16 cellular contexts compared by ENCODE assay signal in the genomic region with DNA sequence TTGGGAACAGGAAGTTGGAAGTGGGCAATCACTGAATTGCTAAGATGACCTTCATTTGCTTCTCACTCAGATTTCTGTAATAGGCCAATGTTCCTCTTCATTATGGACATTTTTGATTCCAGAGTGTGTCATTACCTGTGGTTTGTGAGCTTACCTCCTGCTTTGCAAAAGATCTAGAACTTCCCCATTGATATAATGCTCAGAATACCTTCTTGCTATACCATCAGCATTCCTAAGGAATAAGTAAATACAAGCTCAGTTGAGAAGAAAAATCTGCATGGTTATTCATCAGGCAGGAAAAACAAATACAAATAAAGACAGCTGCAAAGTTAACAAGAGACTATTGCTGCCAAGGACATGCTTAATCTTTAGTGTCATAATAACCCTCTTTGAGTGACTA. TPM values are rescaled to one million over a fixed set of nuclear protein-coding genes. Genes with fewer than 3 reads are reported as not detected.
DNase-seq lines count a peak whose midpoint lies in the region; ATAC-seq and TF ChIP-seq lines count a peak whose summit lies in the region.
"Had no signal": no experiment of that assay in that cellular context is flagged by ENCODE, and none has a peak within 500 bp of the region (broad histone marks: within the 10 kb centered on the region; RNA-seq: fewer than 3 reads in every experiment).

No MANE protein-coding gene starts in this region.

- H3K27me3 Mint-ChIP-seq in activated CD4-positive, alpha-beta T cell treated with anti-CD3 and anti-CD28 coated beads for 36 hours = no peaks in the 10 kb centered on the region
- peaks cover 5% of the 10 kb centered on the region for H3K27me3 Mint-ChIP-seq in nephron progenitor cell (ENCODE audit: low read depth, poor library complexity)

- CTCF ChIA-PET in activated CD4-positive, alpha-beta T cell treated with anti-CD3 and anti-CD28 coated beads for 36 hours (lab: Charles Lee) = interaction anchor here (0.8 to 1.2 kb wide), 2 partner anchors 38 to 123 kb away, joined by 3 read pairs; no protein-coding TSS in a partner anchor

- TF ChIP-seq CTCF in nephron progenitor cell (IDR thresholded peaks at IDR 0.05) = no peak

- H3K9me3 Mint-ChIP-seq in activated CD4-positive, alpha-beta T cell treated with anti-CD3 and anti-CD28 coated beads for 36 hours (ENCODE audit: low read depth) = no peaks in the 10 kb centered on the region
- H3K9me3 Mint-ChIP-seq in nephron progenitor cell = no peaks in the 10 kb centered on the region

- POLR2A ChIA-PET in activated CD4-positive, alpha-beta T cell treated with anti-CD3 and anti-CD28 coated beads for 36 hours (lab: Charles Lee) = no interaction called here

- H3K4me1 ChIP-seq in adipocyte (ENCODE audit: control insufficient read depth, insufficient read depth, low read length) = peaks cover 19% of the 10 kb centered on the region

- peaks cover 2% of the 10 kb centered on the region for H3K36me3 Mint-ChIP-seq in activated CD4-positive, alpha-beta T cell treated with anti-CD3 and anti-CD28 coated beads for 36 hours (ENCODE audit: low read depth)
- H3K36me3 Mint-ChIP-seq in nephron progenitor cell (ENCODE audit: low read depth) = no peaks in the 10 kb centered on the region

- H3K9me3 ChIP-seq in adipocyte (ENCODE audit: control insufficient read depth, low read length) = no peaks in the 10 kb centered on the region
- H3K9me3 ChIP-seq: A549, right atrium auricular region, testis had no signal

- intact Hi-C loops in activated CD4-positive, alpha-beta T cell treated with anti-CD3 and anti-CD28 coated beads for 36 hours (cut with DNase I, micrococcal nuclease) = loop anchor here (5.0 to 10.0 kb wide), 4 partner anchors 124 to 1399 kb away; a partner anchor contains a TSS
- intact Hi-C loops in Right ventricle myocardium inferior (cut with DNase I) = no loop called here

- no peaks in the 10 kb centered on the region for H3K27me3 ChIP-seq in adipocyte (replicated peaks; ENCODE audit: control insufficient read depth, insufficient read depth, low read length)
- H3K27me3 ChIP-seq: brain microvascular endothelial cell, right atrium auricular region, testis had no signal

- no peak for ATAC-seq in activated CD4-positive, alpha-beta T cell treated with anti-CD3 and anti-CD28 coated beads for 36 hours
- ATAC-seq in Right ventricle myocardium inferior = no peak
- no peak for ATAC-seq in HG02763 (IDR thresholded peaks at IDR 0.05; ENCODE audit: unreplicated experiment)
- ATAC-seq: A549 had no signal

- DNase-seq in activated CD4-positive, alpha-beta T cell treated with anti-CD3 and anti-CD28 coated beads for 36 hours = no peak
- DNase-seq in activated CD4-positive, alpha-beta T cell treated with anti-CD3 and anti-CD28 coated beads for 48 hours = no peak
- DNase-seq in HCEC 1CT (peak; percentile 7), adipocyte (ENCODE audit: low read depth) (peak; percentile 9), nephron progenitor cell (no peak), Right ventricle myocardium inferior (ENCODE audit: missing footprints) (no peak), mesenteric fat pad (ENCODE audit: low spot score) (no peak)
- DNase-seq: brain microvascular endothelial cell, hypothalamus, NCI-H1436 treated with DMSO at 0.1 percent for 48 hours, NCI-H345, testis, WERI-Rb-1 had no signal

- peaks cover 28% of the 10 kb centered on the region for H3K4me1 Mint-ChIP-seq in activated CD4-positive, alpha-beta T cell treated with anti-CD3 and anti-CD28 coated beads for 36 hours
- peaks cover 32% of the 10 kb centered on the region for H3K4me1 Mint-ChIP-seq in nephron progenitor cell

- peaks cover 4% of the 10 kb centered on the region for H3K36me3 ChIP-seq in adipocyte (ENCODE audit: control insufficient read depth, insufficient read depth, low read length, severe bottlenecking)
- H3K36me3 ChIP-seq: brain microvascular endothelial cell, right atrium auricular region, WERI-Rb-1 had no signal

- H3K4me3 Mint-ChIP-seq in activated CD4-positive, alpha-beta T cell treated with anti-CD3 and anti-CD28 coated beads for 36 hours = peak overlapping the region; percentile 96
- H3K4me3 Mint-ChIP-seq in nephron progenitor cell = peak overlapping the region; percentile 93

- no peak overlapping the region for H3K9ac ChIP-seq in adipocyte (ENCODE audit: low read length)

- H3K27ac Mint-ChIP-seq in activated CD4-positive, alpha-beta T cell treated with anti-CD3 and anti-CD28 coated beads for 36 hours = no peak overlapping the region
- no peak overlapping the region for H3K27ac Mint-ChIP-seq in nephron progenitor cell

- no peak overlapping the region for H3K4me3 ChIP-seq in adipocyte (ENCODE audit: low read length)
- H3K4me3 ChIP-seq: right atrium auricular region had no signal

RNA-seq across cellular contexts. Expression of a gene that starts 5.6 kb away (rescaled TPM):
- total RNA-seq in activated CD4-positive, alpha-beta T cell treated with anti-CD3 and anti-CD28 coated beads for 36 hours = 1,000 to 10,000 TPM; 3,053 to 3,976 TPM
- total RNA-seq in Right ventricle myocardium inferior = 1,077 TPM
- total RNA-seq in mesenteric fat pad = 1,394 TPM

RNA-seq across cellular contexts. Expression of a gene that starts 25.4 kb away (rescaled TPM):
- 1 to 10 TPM; 5.6 to 7.0 TPM for total RNA-seq in activated CD4-positive, alpha-beta T cell treated with anti-CD3 and anti-CD28 coated beads for 36 hours
- total RNA-seq in Right ventricle myocardium inferior (3.9 TPM), mesenteric fat pad (3.6 TPM)

RNA-seq across cellular contexts. Expression of a gene that starts 54.3 kb away (rescaled TPM):
- 1 to 10 TPM; 3.8 to 3.9 TPM for total RNA-seq in activated CD4-positive, alpha-beta T cell treated with anti-CD3 and anti-CD28 coated beads for 36 hours
- total RNA-seq in Right ventricle myocardium inferior (1.6 TPM), mesenteric fat pad (2.7 TPM)

Comparison
In these comparisons a context has a peak if more than half of its experiments do, and no peak if none do; other contexts are left out.
1. DNase-seq: peak in HCEC 1CT (single experiment) and adipocyte (single experiment); none in activated CD4-positive, alpha-beta T cell treated with anti-CD3 and anti-CD28 coated beads for 36 hours (single experiment), activated CD4-positive, alpha-beta T cell treated with anti-CD3 and anti-CD28 coated beads for 48 hours (single experiment), nephron progenitor cell (single experiment), Right ventricle myocardium inferior (single experiment) and mesenteric fat pad (single experiment).